8 cellular contexts compared by ENCODE assay signal in genomic region chr19:47446534-47447469, GRCh38. TPM values are rescaled to one million over a fixed set of nuclear protein-coding genes. Genes with fewer than 3 reads are reported as not detected.
DNase-seq lines count a peak whose midpoint lies in the region; ATAC-seq and TF ChIP-seq lines count a peak whose summit lies in the region.

No MANE protein-coding gene starts in this region.

- peaks cover 78% of the 10 kb centered on the region for H3K27me3 Mint-ChIP-seq in CD4-positive, CD25-positive, alpha-beta regulatory T cell
- H3K27me3 Mint-ChIP-seq in activated T-cell treated with anti-CD3 and anti-CD28 coated beads, Interleukin-2, amount 50 U/mL, for 72 hours (ENCODE audit: low read depth) = peaks cover 79% of the 10 kb centered on the region
- H3K27me3 Mint-ChIP-seq in CD14-positive monocyte (ENCODE audit: low read depth in 3 of 3) = peaks cover 77 to 91% (median 90%) of the 10 kb centered on the region in 3 donors

- H4K91ac ChIP-seq in mesenchymal stem cell (ENCODE audit: low read length) = no peak overlapping the region

- peak in 1 of 2 donors; percentile 8 for ATAC-seq in CD4-positive, CD25-positive, alpha-beta regulatory T cell (ENCODE audit: low read depth in 2 of 2)
- no peak for ATAC-seq in activated T-cell treated with anti-CD3 and anti-CD28 coated beads, Interleukin-2, amount 50 U/mL, for 72 hours (replicated peaks in 1 of 2)
- no peak for ATAC-seq in GM21381 (IDR thresholded peaks at IDR 0.05; ENCODE audit: unreplicated experiment)

- H3K79me1 ChIP-seq in mesenchymal stem cell (replicated peaks; ENCODE audit: low read length, poor library complexity, severe bottlenecking) = no peaks in the 10 kb centered on the region

- H3K9ac ChIP-seq in mesenchymal stem cell (ENCODE audit: low read length) = no peak overlapping the region

- no peak overlapping the region for H3K27ac ChIP-seq in CD4-positive, CD25-positive, alpha-beta regulatory T cell (ENCODE audit: insufficient read depth, low read length, poor library complexity, severe bottlenecking)
- H3K27ac ChIP-seq in mesenchymal stem cell (ENCODE audit: low read length, poor library complexity, severe bottlenecking) = no peak overlapping the region

- peak overlapping the region in 1 of 2 experiments; percentile 54 for H3K18ac ChIP-seq in mesenchymal stem cell (ENCODE audit: low read depth in 1 of 2, low read length in 2 of 2)

- H4K8ac ChIP-seq in mesenchymal stem cell (ENCODE audit: low read length) = no peak overlapping the region

- H2AFZ ChIP-seq in mesenchymal stem cell (ENCODE audit: low read depth, low read length) = no peak overlapping the region

- no peak overlapping the region for H2BK5ac ChIP-seq in mesenchymal stem cell (ENCODE audit: low read depth, low read length, poor library complexity, severe bottlenecking)

- no peak overlapping the region for H2BK120ac ChIP-seq in mesenchymal stem cell (ENCODE audit: low read depth, low read length)

- H2AK5ac ChIP-seq in mesenchymal stem cell (ENCODE audit: low read length, severe bottlenecking) = no peak overlapping the region

- no peaks in the 10 kb centered on the region for H3K36me3 Mint-ChIP-seq in CD4-positive, CD25-positive, alpha-beta regulatory T cell
- H3K36me3 Mint-ChIP-seq in activated T-cell treated with anti-CD3 and anti-CD28 coated beads, Interleukin-2, amount 50 U/mL, for 72 hours (ENCODE audit: insufficient read depth in 2 of 2) = peaks cover 2% of the 10 kb centered on the region in 2 donors
- peaks cover 6 to 12% of the 10 kb centered on the region in 2 donors for H3K36me3 Mint-ChIP-seq in CD14-positive monocyte

- H3K4ac ChIP-seq in mesenchymal stem cell (ENCODE audit: low read depth in 1 of 2, low read length in 2 of 2) = no peak overlapping the region

- H3K4me3 Mint-ChIP-seq in CD4-positive, CD25-positive, alpha-beta regulatory T cell = peak overlapping the region; percentile 43 to 88 (median 66)
- H3K4me3 Mint-ChIP-seq in activated T-cell treated with anti-CD3 and anti-CD28 coated beads, Interleukin-2, amount 50 U/mL, for 72 hours = peak overlapping the region; percentile 59 to 84
- H3K4me3 Mint-ChIP-seq in CD14-positive monocyte = peak overlapping the region in 1 of 2 donors; percentile 84

- H3K9me3 ChIP-seq in CD4-positive, CD25-positive, alpha-beta regulatory T cell (ENCODE audit: control insufficient read depth in 2 of 2, low read length in 2 of 2) = peaks cover 0 to 7% of the 10 kb centered on the region in 2 experiments
- no peaks in the 10 kb centered on the region for H3K9me3 ChIP-seq in mesenchymal stem cell (ENCODE audit: control insufficient read depth, low read length)

- H3K27ac Mint-ChIP-seq in CD4-positive, CD25-positive, alpha-beta regulatory T cell = peak overlapping the region in 1 of 3 donors; percentile 19
- no peak overlapping the region for H3K27ac Mint-ChIP-seq in activated T-cell treated with anti-CD3 and anti-CD28 coated beads, Interleukin-2, amount 50 U/mL, for 72 hours
- peak overlapping the region in 1 of 7 donors; percentile 10 for H3K27ac Mint-ChIP-seq in CD14-positive monocyte

- TF ChIP-seq CTCF in CD14-positive monocyte (IDR thresholded peaks at IDR 0.05) = no peak

- WGBS in mesenchymal stem cell = 11% methylated on average over 23 of the region's 28 CpGs

- no peak overlapping the region for H3K23ac ChIP-seq in mesenchymal stem cell (ENCODE audit: low read length in 2 of 2)

- H3K4me1 ChIP-seq in CD4-positive, CD25-positive, alpha-beta regulatory T cell (ENCODE audit: control insufficient read depth, insufficient read depth, low read length, poor library complexity, severe bottlenecking) = peaks cover 44% of the 10 kb centered on the region
- H3K4me1 ChIP-seq in mesenchymal stem cell (ENCODE audit: control insufficient read depth, insufficient read depth, low read depth, low read length) = peaks cover 20% of the 10 kb centered on the region

- DNase-seq in CD4-positive, CD25-positive, alpha-beta regulatory T cell = peak in 1 of 3 donors; percentile 42
- DNase-seq in KBM-7 (peak; percentile 84), mesenchymal stem cell (peak; percentile 29), NCI-H1694 (lab: John Stamatoyannopoulos, UW) (no peak), Kasumi-1 (lab: John Stamatoyannopoulos, UW) (no peak), CD14-positive monocyte (ENCODE audit: low spot score) (no peak)
- peak; percentile 60 to 61 for DNase-seq in activated T-cell treated with anti-CD3 and anti-CD28 coated beads, Interleukin-2, amount 50 U/mL, for 72 hours

- H3K4me2 ChIP-seq in mesenchymal stem cell (ENCODE audit: low read length, poor library complexity, severe bottlenecking) = no peak overlapping the region

- H3K14ac ChIP-seq in mesenchymal stem cell (ENCODE audit: low read length in 2 of 2) = no peak overlapping the region

- H2BK15ac ChIP-seq in mesenchymal stem cell (ENCODE audit: low read depth, poor library complexity, severe bottlenecking) = no peak overlapping the region

- no peaks in the 10 kb centered on the region for H3K36me3 ChIP-seq in CD4-positive, CD25-positive, alpha-beta regulatory T cell (ENCODE audit: control insufficient read depth, insufficient read depth, low read length)
- no peaks in the 10 kb centered on the region for H3K36me3 ChIP-seq in mesenchymal stem cell (ENCODE audit: control insufficient read depth in 1 of 2, insufficient read depth in 2 of 2, low read depth in 1 of 2, low read length in 2 of 2)

- no peak overlapping the region for H3K4me3 ChIP-seq in CD4-positive, CD25-positive, alpha-beta regulatory T cell (ENCODE audit: low read depth, low read length)
- H3K4me3 ChIP-seq in mesenchymal stem cell (ENCODE audit: insufficient read depth in 1 of 2, low read depth in 1 of 2, low read length in 2 of 2) = no peak overlapping the region

- H2BK12ac ChIP-seq in mesenchymal stem cell (ENCODE audit: low read length in 2 of 2) = no peak overlapping the region

- H3K4me1 Mint-ChIP-seq in CD4-positive, CD25-positive, alpha-beta regulatory T cell = peaks cover 12 to 57% (median 37%) of the 10 kb centered on the region in 4 donors
- peaks cover 47% of the 10 kb centered on the region for H3K4me1 Mint-ChIP-seq in activated T-cell treated with anti-CD3 and anti-CD28 coated beads, Interleukin-2, amount 50 U/mL, for 72 hours (ENCODE audit: low read depth)
- H3K4me1 Mint-ChIP-seq in CD14-positive monocyte = peaks cover 19% of the 10 kb centered on the region

- H3K9me3 Mint-ChIP-seq in CD4-positive, CD25-positive, alpha-beta regulatory T cell = peaks cover 0 to 5% (median 2%) of the 10 kb centered on the region in 7 donors
- H3K9me3 Mint-ChIP-seq in activated T-cell treated with anti-CD3 and anti-CD28 coated beads, Interleukin-2, amount 50 U/mL, for 72 hours = peaks cover 0 to 2% of the 10 kb centered on the region in 2 donors
- H3K9me3 Mint-ChIP-seq in CD14-positive monocyte = peaks cover 13 to 27% (median 22%) of the 10 kb centered on the region in 7 donors

- intact Hi-C loops in CD14-positive monocyte (cut with micrococcal nuclease) = no loop called here

- in situ Hi-C loops in KBM-7 (cut with MboI; ENCODE audit: low pct_unique_long_range_greater_than_20kb, low sequenced_read_pairs) = no loop called here

- peaks cover 9% of the 10 kb centered on the region for H3K27me3 ChIP-seq in CD4-positive, CD25-positive, alpha-beta regulatory T cell (ENCODE audit: control insufficient read depth, insufficient read depth, low read length)
- peaks cover 84 to 94% of the 10 kb centered on the region in 2 experiments for H3K27me3 ChIP-seq in mesenchymal stem cell (ENCODE audit: control insufficient read depth in 1 of 2, insufficient read depth in 1 of 2, low read length in 2 of 2)

RNA-seq across cellular contexts. Expression of gene SLC8A2, which starts 24.9 kb away (rescaled TPM):
- total RNA-seq in CD4-positive, CD25-positive, alpha-beta regulatory T cell = not detected
- polyA plus RNA-seq in CD4-positive, CD25-positive, alpha-beta regulatory T cell = not detected
- total RNA-seq in activated T-cell treated with anti-CD3 and anti-CD28 coated beads, Interleukin-2, amount 50 U/mL, for 72 hours = under 1 TPM; 0.17 to 0.97 TPM
- 0.06 TPM for polyA plus RNA-seq in mesenchymal stem cell (2013, experiment 1 of 2)
- 0.07 TPM for polyA plus RNA-seq in mesenchymal stem cell (2013, experiment 2 of 2)
- not detected for polyA plus RNA-seq in CD14-positive monocyte

RNA-seq across cellular contexts. Expression of gene MEIS3, which starts 27.5 kb away (rescaled TPM):
- total RNA-seq in CD4-positive, CD25-positive, alpha-beta regulatory T cell = not detected
- polyA plus RNA-seq in CD4-positive, CD25-positive, alpha-beta regulatory T cell = 1 to 10 TPM in 1 of 4 donors, under 1 TPM in 2, not detected in 1; 0.13 to 1.0 (median 0.44) TPM
- under 1 TPM; 0.23 to 0.26 TPM for total RNA-seq in activated T-cell treated with anti-CD3 and anti-CD28 coated beads, Interleukin-2, amount 50 U/mL, for 72 hours
- 44.6 TPM for polyA plus RNA-seq in mesenchymal stem cell (2013, experiment 1 of 2)
- polyA plus RNA-seq in mesenchymal stem cell (2013, experiment 2 of 2) = 40.4 TPM
- not detected for polyA plus RNA-seq in CD14-positive monocyte

RNA-seq across cellular contexts. Expression of gene KPTN, which starts 37.2 kb away (rescaled TPM):
- 3.5 TPM for total RNA-seq in CD4-positive, CD25-positive, alpha-beta regulatory T cell
- polyA plus RNA-seq in CD4-positive, CD25-positive, alpha-beta regulatory T cell = 1 to 10 TPM; 2.7 to 6.2 (median 4.0) TPM
- 10 to 100 TPM in 1 of 2 donors, 1 to 10 TPM in 1; 7.2 to 10.5 TPM for total RNA-seq in activated T-cell treated with anti-CD3 and anti-CD28 coated beads, Interleukin-2, amount 50 U/mL, for 72 hours
- polyA plus RNA-seq in mesenchymal stem cell (2013, experiment 1 of 2) = 8.5 TPM
- polyA plus RNA-seq in mesenchymal stem cell (2013, experiment 2 of 2) = 8.6 TPM
- 1 to 10 TPM; 9.5 to 9.7 TPM for polyA plus RNA-seq in CD14-positive monocyte

Comparison
In these comparisons a context has a peak if more than half of its experiments do, and no peak if none do; other contexts are left out.
1. DNase-seq: peak in KBM-7 (single experiment), activated T-cell treated with anti-CD3 and anti-CD28 coated beads, Interleukin-2, amount 50 U/mL, for 72 hours (2 of 2) and mesenchymal stem cell (single experiment); none in NCI-H1694 (single experiment), Kasumi-1 (0 of 2) and CD14-positive monocyte (single experiment).